ENCODE assay signal across 8 cellular contexts in genomic region chr4:47463235-47463956, GRCh38.
DNase-seq lines count a peak whose midpoint lies in the region; ATAC-seq and FAIRE-seq lines count a peak whose summit lies in the region.

TSS of gene COMMD8 (minus strand) at chr4:47463702. CDS start at chr4:47463651, 51 bp downstream.

- peak; percentile 96 for FAIRE-seq in islet of Langerhans (lab: Jason Lieb, UNC)

- DNase-seq in Ammon's horn (ENCODE audit: low spot score) (peak; percentile 99), NCI-H446 treated with DMSO at 0.1 percent for 48 hours (lab: John Stamatoyannopoulos, UW) (peak; percentile 86), cerebellar nuclear complex (lab: John Stamatoyannopoulos, UW) (peak; percentile 59 to 86)
- DNase-seq in stimulated activated CD4-positive, alpha-beta T cell treated with anti-CD3 and anti-CD28 coated beads, Interleukin-12 subunit alpha, Interleukin-12 subunit beta, amount 100 ng/mL, for 4 hours = peak; percentile 94

- ATAC-seq in GM19043 (IDR thresholded peaks at IDR 0.05; ENCODE audit: low read depth, unreplicated experiment) (peak; percentile 83), HG03378 (IDR thresholded peaks at IDR 0.05; ENCODE audit: unreplicated experiment) (peak; percentile 88)
- peak; percentile 94 to 96 for ATAC-seq in activated CD4-positive, CD25-positive, alpha-beta regulatory T cell treated with anti-CD3 and anti-CD28 coated beads, Interleukin-2, amount 50 U/mL, for 24 hours

Comparison
In these comparisons a context has a peak if more than half of its experiments do, and no peak if none do; other contexts are left out.
1. Peak in every context shown above with its lines: DNase-seq and ATAC-seq.